15 cellular contexts compared by ENCODE assay signal in genomic region chr16:22240023-22240697, GRCh38. TPM values are rescaled to one million over a fixed set of nuclear protein-coding genes. Genes with fewer than 3 reads are reported as not detected.
DNase-seq lines count a peak whose midpoint lies in the region; ATAC-seq and TF ChIP-seq lines count a peak whose summit lies in the region.
"Had no signal": no experiment of that assay in that cellular context is flagged by ENCODE, and none has a peak within 500 bp of the region (broad histone marks: within the 10 kb centered on the region; RNA-seq: fewer than 3 reads in every experiment).

No MANE protein-coding gene starts in this region.

- H3K9me3 ChIP-seq in thoracic aorta = no peaks in the 10 kb centered on the region

- H3K4me3 ChIP-seq in fibroblast of villous mesenchyme (ENCODE audit: low read depth, low read length) = no peak overlapping the region
- H3K4me3 ChIP-seq in thoracic aorta = peak overlapping the region; percentile 9
- H3K4me3 ChIP-seq: dorsolateral prefrontal cortex had no signal

- no peak overlapping the region for H3K4me3 Mint-ChIP-seq in activated CD4-positive, alpha-beta T cell treated with anti-CD3 and anti-CD28 coated beads, Interleukin-2, amount 10 ng/mL, durations not matched to agents 7 days and 5 days
- H3K4me3 Mint-ChIP-seq in activated CD4-positive, alpha-beta memory T cell treated with anti-CD3 and anti-CD28 coated beads for 36 hours = no peak overlapping the region
- H3K4me3 Mint-ChIP-seq: H9 had no signal

- H3K36me3 Mint-ChIP-seq in activated CD4-positive, alpha-beta T cell treated with anti-CD3 and anti-CD28 coated beads, Interleukin-2, amount 10 ng/mL, durations not matched to agents 7 days and 5 days (ENCODE audit: low read depth) = peaks cover 17% of the 10 kb centered on the region
- H3K36me3 Mint-ChIP-seq in activated CD4-positive, alpha-beta memory T cell treated with anti-CD3 and anti-CD28 coated beads for 36 hours = peaks cover 4% of the 10 kb centered on the region

- no peaks in the 10 kb centered on the region for H3K9me3 Mint-ChIP-seq in activated CD4-positive, alpha-beta T cell treated with anti-CD3 and anti-CD28 coated beads, Interleukin-2, amount 10 ng/mL, durations not matched to agents 7 days and 5 days
- no peaks in the 10 kb centered on the region for H3K9me3 Mint-ChIP-seq in activated CD4-positive, alpha-beta memory T cell treated with anti-CD3 and anti-CD28 coated beads for 36 hours
- H3K9me3 Mint-ChIP-seq: activated T-cell treated with anti-CD3 and anti-CD28 coated beads, Interleukin-2, amount 50 U/mL, for 4 hours; H9; stimulated activated naive B cell treated with anti-CD40 and anti-IgM and Interleukin-4, amounts not matched to agents 10 μg/mL and 1 μg/mL and 100 μg/mL, for 72 hours had no signal

- H3K27me3 Mint-ChIP-seq in activated CD4-positive, alpha-beta T cell treated with anti-CD3 and anti-CD28 coated beads, Interleukin-2, amount 10 ng/mL, durations not matched to agents 7 days and 5 days = no peaks in the 10 kb centered on the region
- H3K27me3 Mint-ChIP-seq in activated CD4-positive, alpha-beta memory T cell treated with anti-CD3 and anti-CD28 coated beads for 36 hours = no peaks in the 10 kb centered on the region
- H3K27me3 Mint-ChIP-seq: stimulated activated naive B cell treated with anti-CD40 and anti-IgM and Interleukin-4, amounts not matched to agents 10 μg/mL and 1 μg/mL and 100 μg/mL, for 72 hours had no signal

- H3K36me3 ChIP-seq in thoracic aorta = peaks cover under 1% of the 10 kb centered on the region

- ATAC-seq in thoracic aorta (ENCODE audit: insufficient number of reproducible peaks, low FRiP score, low read depth) (no peak), GM18511 (IDR thresholded peaks at IDR 0.05; ENCODE audit: unreplicated experiment) (no peak)

- peak overlapping the region; percentile 45 to 72 for H3K27ac ChIP-seq in thoracic aorta

- intact Hi-C loops in activated CD4-positive, alpha-beta memory T cell treated with anti-CD3 and anti-CD28 coated beads for 36 hours (cut with micrococcal nuclease) = loop anchor here (2.0 kb wide), 2 partner anchors 33 to 57 kb away; partner anchors contain the start of genes EEF2K and POLR3E

- DNase-seq in activated CD4-positive, alpha-beta T cell treated with anti-CD3 and anti-CD28 coated beads, Interleukin-2, amount 10 ng/mL, durations not matched to agents 7 days and 5 days = no peak
- DNase-seq in activated CD4-positive, alpha-beta T cell treated with anti-CD3 and anti-CD28 coated beads, Interleukin-2, amount 50 U/mL, for 4 hours = no peak
- DNase-seq in activated CD4-positive, alpha-beta memory T cell treated with anti-CD3 and anti-CD28 coated beads for 36 hours = no peak
- DNase-seq in fibroblast of villous mesenchyme (ENCODE audit: low read depth) (peak; percentile 53), thoracic aorta (ENCODE audit: low spot score) (no peak), NCI-H1930 (lab: John Stamatoyannopoulos, UW) (no peak)
- DNase-seq in effector CD8-positive, alpha-beta T cell (lab: John Stamatoyannopoulos, UW) = no peak
- DNase-seq: activated T-cell treated with anti-CD3 and anti-CD28 coated beads, Interleukin-2, amount 50 U/mL, for 4 hours; dorsolateral prefrontal cortex; H9; NCI-H1105 treated with DMSO at 0.1 percent for 48 hours; NK-92 treated with Interleukin-12 subunit alpha and Interleukin-12 subunit beta, amount 100 ng/mL, for 24 hours; T-helper 9 cell had no signal

- H3K4me1 Mint-ChIP-seq in activated CD4-positive, alpha-beta T cell treated with anti-CD3 and anti-CD28 coated beads, Interleukin-2, amount 10 ng/mL, durations not matched to agents 7 days and 5 days = peaks cover 36% of the 10 kb centered on the region
- H3K4me1 Mint-ChIP-seq in activated CD4-positive, alpha-beta memory T cell treated with anti-CD3 and anti-CD28 coated beads for 36 hours (ENCODE audit: low read depth) = peaks cover 21% of the 10 kb centered on the region
- H3K4me1 Mint-ChIP-seq: H9 had no signal

- POLR2A ChIA-PET in activated CD4-positive, alpha-beta T cell treated with anti-CD3 and anti-CD28 coated beads, Interleukin-2, amount 10 ng/mL, durations not matched to agents 7 days and 5 days (lab: Charles Lee) = no interaction called here
- POLR2A ChIA-PET in activated CD4-positive, alpha-beta memory T cell treated with anti-CD3 and anti-CD28 coated beads for 36 hours (lab: Charles Lee) = no interaction called here

- peaks cover 24 to 39% of the 10 kb centered on the region in 2 donors for H3K4me1 ChIP-seq in thoracic aorta (ENCODE audit: control insufficient read depth in 1 of 2, low read depth in 2 of 2)

- peak overlapping the region; percentile 96 for H3K27ac Mint-ChIP-seq in activated CD4-positive, alpha-beta T cell treated with anti-CD3 and anti-CD28 coated beads, Interleukin-2, amount 10 ng/mL, durations not matched to agents 7 days and 5 days
- peak overlapping the region; percentile 80 for H3K27ac Mint-ChIP-seq in activated CD4-positive, alpha-beta memory T cell treated with anti-CD3 and anti-CD28 coated beads for 36 hours

- TF ChIP-seq CTCF in fibroblast of villous mesenchyme (IDR thresholded peaks at IDR 0.05; ENCODE audit: insufficient read depth, low read depth, low read length) = no peak
- TF ChIP-seq CTCF in thoracic aorta (IDR thresholded peaks at IDR 0.05) = no peak

- no peaks in the 10 kb centered on the region for H3K27me3 ChIP-seq in thoracic aorta (replicated peaks; ENCODE audit: insufficient read depth)
- H3K27me3 ChIP-seq: dorsolateral prefrontal cortex had no signal

- CTCF ChIA-PET in activated CD4-positive, alpha-beta T cell treated with anti-CD3 and anti-CD28 coated beads, Interleukin-2, amount 10 ng/mL, durations not matched to agents 7 days and 5 days (lab: Charles Lee) = interaction anchor here (0.7 to 3.0 kb wide), 4 partner anchors 13 to 58 kb away, joined by 4 to 17 read pairs (median 4); no protein-coding TSS in a partner anchor
- CTCF ChIA-PET in activated CD4-positive, alpha-beta memory T cell treated with anti-CD3 and anti-CD28 coated beads for 36 hours (lab: Charles Lee) = no interaction called here

RNA-seq across cellular contexts. Expression of gene EEF2K, which starts 34.1 kb away (rescaled TPM):
- total RNA-seq in activated CD4-positive, alpha-beta T cell treated with anti-CD3 and anti-CD28 coated beads, Interleukin-2, amount 10 ng/mL, durations not matched to agents 7 days and 5 days = 10 to 100 TPM; 21.9 to 23.8 TPM
- 10 to 100 TPM; 23.0 to 24.1 TPM for total RNA-seq in activated CD4-positive, alpha-beta memory T cell treated with anti-CD3 and anti-CD28 coated beads for 36 hours
- total RNA-seq in fibroblast of villous mesenchyme (26.3 and 30.0 TPM in 2 replicates), thoracic aorta (10 to 100 TPM; 35.1 to 38.2 TPM)

RNA-seq across cellular contexts. Expression of gene POLR3E, which starts 57.0 kb away (rescaled TPM):
- total RNA-seq in activated CD4-positive, alpha-beta T cell treated with anti-CD3 and anti-CD28 coated beads, Interleukin-2, amount 10 ng/mL, durations not matched to agents 7 days and 5 days = 10 to 100 TPM; 52.4 to 54.3 TPM
- 10 to 100 TPM; 75.0 to 80.3 TPM for total RNA-seq in activated CD4-positive, alpha-beta memory T cell treated with anti-CD3 and anti-CD28 coated beads for 36 hours
- total RNA-seq in fibroblast of villous mesenchyme = 19.0 and 31.5 TPM in 2 replicates
- 100 to 1,000 TPM in 1 of 2 donors, 10 to 100 TPM in 1; 62.9 to 112 TPM for total RNA-seq in thoracic aorta
